15 cellular contexts compared by ENCODE assay signal in the genomic region with DNA sequence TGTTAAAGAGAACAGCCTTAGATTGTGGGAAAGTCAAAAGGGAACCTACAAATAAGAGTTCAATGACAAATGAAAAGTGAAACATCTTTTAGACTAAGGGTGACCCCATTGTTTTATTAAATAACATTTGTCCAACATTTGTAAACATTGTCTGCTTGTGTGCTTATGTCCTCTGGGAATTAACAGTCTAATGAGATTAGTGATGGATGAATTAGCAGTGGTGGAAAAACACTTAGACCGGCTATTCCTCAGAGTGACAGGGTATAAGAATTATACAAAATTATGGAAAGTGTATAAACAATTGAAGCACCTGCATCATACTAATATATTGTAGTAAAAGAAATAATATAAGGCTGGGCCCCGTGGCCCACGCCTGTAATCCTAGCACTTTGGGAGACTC. TPM values are rescaled to one million over a fixed set of nuclear protein-coding genes. Genes with fewer than 3 reads are reported as not detected.
DNase-seq lines count a peak whose midpoint lies in the region; ATAC-seq, FAIRE-seq and TF ChIP-seq lines count a peak whose summit lies in the region.
"Had no signal": no experiment of that assay in that cellular context is flagged by ENCODE, and none has a peak within 500 bp of the region (broad histone marks: within the 10 kb centered on the region; RNA-seq: fewer than 3 reads in every experiment).

No MANE protein-coding gene starts in this region.

- no peak for FAIRE-seq in H1 (lab: Jason Lieb, UNC)
- FAIRE-seq: bronchial epithelial cell, GM12891 had no signal

- H2BK12ac ChIP-seq in H1 (ENCODE audit: low read depth, low read length) = 0 out of 2 replicates have a peak overlapping the region, but pooled peaks have one; percentile 55

- H3K36me3 Mint-ChIP-seq in T-cell = no peaks in the 10 kb centered on the region

- TF ChIP-seq RAD21 in H1 (IDR thresholded peaks at IDR 0.05 in 1 of 2, conservative IDR thresholded peaks at IDR 0.05 in 1 of 2; ENCODE audit: low read depth in 2 of 2, low read length in 2 of 2) = no peak

- no peak for TF ChIP-seq CTCF in C4-2B (conservative IDR thresholded peaks at IDR 0.05)
- TF ChIP-seq CTCF in HEK293 (tag by site-specific recombination; IDR thresholded peaks at IDR 0.05) = no peak
- no peak for TF ChIP-seq CTCF in Panc1 (IDR thresholded peaks at IDR 0.05)
- no peak for TF ChIP-seq CTCF in H1 (IDR thresholded peaks at IDR 0.05; ENCODE audit: control extremely low read depth in 1 of 3, insufficient read depth in 1 of 3, low read depth in 1 of 3, low read length in 3 of 3)
- TF ChIP-seq CTCF in GM13976 (IDR thresholded peaks at IDR 0.05; ENCODE audit: borderline replicate concordance, control extremely low read depth, extremely low read depth, insufficient read depth, missing control alignments) = no peak

- H3K4me2 ChIP-seq in H1 (ENCODE audit: insufficient read depth in 1 of 2, low read depth in 2 of 2, low read length in 2 of 2) = no peak overlapping the region

- H3K4ac ChIP-seq in H1 (replicated peaks; ENCODE audit: insufficient read length, low read depth, low read length) = no peak overlapping the region

- in situ Hi-C loops in Panc1 (cut with HindIII; ENCODE audit: low pct_unique_long_range_greater_than_20kb, low sequenced_read_pairs) (no loop called here), GM13976 (cut with MboI; ENCODE audit: low sequenced_read_pairs, unreplicated experiment) (loop anchor here (10.0 kb wide), 1 partner anchor 137 kb away; a partner anchor contains a TSS)

- WGBS in H1 (ENCODE audit: extremely low coverage in 1 of 2, insufficient coverage in 1 of 2, insufficient read length in 1 of 2, insufficient replicate concordance in 2 of 2, low coverage in 1 of 2, low lambda C conversion rate in 2 of 2, missing lambda C conversion rate in 1 of 2), 2 experiments = 85% methylated on average over 3 of the region's 3 CpGs; no CpG with 5 or more reads in 1 of the 2 experiments

- no peak overlapping the region for H2BK15ac ChIP-seq in H1 (ENCODE audit: low read length)

- H2AFZ ChIP-seq in H1 (ENCODE audit: low read length) = no peak overlapping the region

- no peaks in the 10 kb centered on the region; the same call in none of the 2 replicates for H3K23me2 ChIP-seq in H1 (ENCODE audit: low read depth, low read length)

- no peak overlapping the region for H4K91ac ChIP-seq in H1 (replicated peaks; ENCODE audit: insufficient read length, low read length)

- no peak overlapping the region for H3K56ac ChIP-seq in H1 (replicated peaks; ENCODE audit: insufficient read length, low read depth, low read length)

- no peak for TF ChIP-seq POLR2A in H1 (IDR thresholded peaks at IDR 0.05; ENCODE audit: control extremely low read depth in 1 of 2, low read depth in 2 of 2, low read length in 2 of 2)

- DNase-seq in Panc1 (ENCODE audit: low read depth, low spot score) = no peak
- no peak for DNase-seq in H1 (ENCODE audit: low read depth in 1 of 2, low spot score in 2 of 2)
- DNase-seq in NCI-H1092 treated with DMSO at 0.1 percent for 48 hours (lab: John Stamatoyannopoulos, UW) = no peak
- no peak for DNase-seq in T-cell
- DNase-seq in GM13976 (ENCODE audit: low spot score) = no peak
- DNase-seq in effector memory CD4-positive, alpha-beta T cell = no peak
- DNase-seq: Karpas-422, left ventricle myocardium superior, NCI-H187 treated with DMSO at 0.1 percent for 48 hours, NCI-H69, Right ventricle myocardium superior had no signal

- H3K23ac ChIP-seq in H1 (ENCODE audit: insufficient read length) = no peak overlapping the region

- H4K8ac ChIP-seq in H1 (ENCODE audit: extremely low read depth, insufficient read depth, low read length) = no peak overlapping the region

- no peak overlapping the region for H2BK120ac ChIP-seq in H1 (replicated peaks; ENCODE audit: low read depth, low read length)

- no peak for TF ChIP-seq EP300 in H1 (IDR thresholded peaks at IDR 0.05; ENCODE audit: borderline replicate concordance in 1 of 2, low read depth in 2 of 2, low read length in 2 of 2)

- H3K36me3 ChIP-seq in HEK293 (ENCODE audit: control insufficient read depth in 2 of 2, insufficient read depth in 1 of 2, low read length in 2 of 2) (no peaks in the 10 kb centered on the region), Panc1 (ENCODE audit: control insufficient read depth, insufficient read depth, low read length) (no peaks in the 10 kb centered on the region; the same call in 1 of the 2 replicates), H1 (ENCODE audit: control insufficient read depth in 2 of 4, insufficient read depth in 4 of 4, low read length in 3 of 4) (no peaks in the 10 kb centered on the region)
- no peaks in the 10 kb centered on the region for H3K36me3 ChIP-seq in effector memory CD4-positive, alpha-beta T cell (ENCODE audit: control insufficient read depth, insufficient read depth, low read length)

- peaks cover 21 to 26% (median 23%) of the 10 kb centered on the region in 3 donors for H3K4me1 Mint-ChIP-seq in T-cell

- no peaks in the 10 kb centered on the region for H3K9me3 ChIP-seq in HEK293 (ENCODE audit: control insufficient read depth, insufficient read depth, low read depth, low read length)
- no peaks in the 10 kb centered on the region for H3K9me3 ChIP-seq in Panc1 (ENCODE audit: control insufficient read depth, insufficient read depth, low read depth, low read length)
- no peaks in the 10 kb centered on the region for H3K9me3 ChIP-seq in H1 (ENCODE audit: insufficient read depth in 2 of 2, low read depth in 1 of 2, low read length in 1 of 2)
- no peaks in the 10 kb centered on the region for H3K9me3 ChIP-seq in effector memory CD4-positive, alpha-beta T cell (ENCODE audit: control insufficient read depth, low read length)

- POLR2A ChIA-PET in HEK293 (lab: Yijun Ruan, JAX) = interaction anchor here (2.9 kb wide), 3 partner anchors 26 to 66 kb away, joined by 34 to 100 read pairs (median 39); a partner anchor contains a TSS
- POLR2A ChIA-PET in Panc1 (lab: Charles Lee) = interaction anchor here (0.8 kb wide), 1 partner anchor 66 kb away, joined by 5 read pairs; a partner anchor contains a TSS
- POLR2A ChIA-PET in H1 (lab: Charles Lee; ENCODE audit: partially characterized antibody) = interaction anchor here (1.0 to 43.5 kb wide), 16 partner anchors 9 to 1781 kb away, joined by 3 to 1982 read pairs (median 19); a partner anchor contains a TSS
- POLR2A ChIA-PET in T-cell (lab: Charles Lee) = interaction anchor here (1.0 to 2.9 kb wide), 5 partner anchors 15 to 215 kb away, joined by 3 to 43 read pairs (median 5); a partner anchor contains a TSS

- no peaks in the 10 kb centered on the region for H3K27me3 Mint-ChIP-seq in T-cell

- H3K4me3 Mint-ChIP-seq in T-cell = no peak overlapping the region

- no peak overlapping the region for H2BK20ac ChIP-seq in H1 (ENCODE audit: low read length)

- no peak overlapping the region for H3K14ac ChIP-seq in H1 (ENCODE audit: insufficient read length)

- no peaks in the 10 kb centered on the region for H3K27me3 ChIP-seq in Panc1 (ENCODE audit: control insufficient read depth, insufficient read depth, low read length)
- no peaks in the 10 kb centered on the region for H3K27me3 ChIP-seq in H1 (replicated peaks in 1 of 4; ENCODE audit: control insufficient read depth in 3 of 4, extremely low read depth in 1 of 4, insufficient read depth in 3 of 4, low read length in 3 of 4)
- H3K27me3 ChIP-seq in effector memory CD4-positive, alpha-beta T cell (replicated peaks; ENCODE audit: control insufficient read depth, insufficient read depth, low read length, poor library complexity, severe bottlenecking) = no peaks in the 10 kb centered on the region

- CTCF ChIA-PET in HEK293 (lab: Yijun Ruan, JAX) = interaction anchor here (0.9 to 2.1 kb wide), 3 partner anchors 8 to 40 kb away, joined by 3 to 4 read pairs (median 3); no protein-coding TSS in a partner anchor
- CTCF ChIA-PET in Panc1 (lab: Charles Lee) = no interaction called here
- CTCF ChIA-PET in H1 (lab: Charles Lee; ENCODE audit: partially characterized antibody) = interaction anchor here (18.5 kb wide), 1 partner anchor 35 kb away, joined by 481 read pairs; a partner anchor contains a TSS
- CTCF ChIA-PET in T-cell (lab: Charles Lee) = interaction anchor here in 1 of 2 donors (1.4 kb wide), 1 partner anchor 39 kb away, joined by 5 read pairs; no protein-coding TSS in a partner anchor

- H3K4me3 ChIP-seq in HEK293 (ENCODE audit: low read depth, low read length) = no peak overlapping the region
- no peak overlapping the region for H3K4me3 ChIP-seq in Panc1 (ENCODE audit: low read depth in 2 of 2, low read length in 2 of 2)
- no peak overlapping the region for H3K4me3 ChIP-seq in H1 (ENCODE audit: extremely low read depth in 1 of 4, insufficient read depth in 2 of 4, low read depth in 3 of 4, low read length in 4 of 4)
- no peak overlapping the region for H3K4me3 ChIP-seq in effector memory CD4-positive, alpha-beta T cell (ENCODE audit: insufficient read depth, low read depth, low read length, poor library complexity, severe bottlenecking)

- H3K27ac Mint-ChIP-seq in T-cell = peak overlapping the region in 1 of 2 donors; percentile 100

- ATAC-seq in Panc1 (no peak), T-cell (replicated peaks in 1 of 4) (no peak)
- ATAC-seq: left ventricle myocardium superior had no signal

- peak overlapping the region; percentile 16; the same call in 1 of the 2 replicates for H3K27ac ChIP-seq in C4-2B
- H3K27ac ChIP-seq in HEK293 (ENCODE audit: extremely low read depth, low read depth, low read length) = no peak overlapping the region
- peak overlapping the region; percentile 100 for H3K27ac ChIP-seq in Panc1 (ENCODE audit: low read length)
- no peak overlapping the region for H3K27ac ChIP-seq in H1 (ENCODE audit: low read depth, low read length)
- no peak overlapping the region for H3K27ac ChIP-seq in effector memory CD4-positive, alpha-beta T cell (ENCODE audit: insufficient read depth, low read length, poor library complexity, severe bottlenecking)

- no peaks in the 10 kb centered on the region for H3K9me3 Mint-ChIP-seq in T-cell

- H2BK5ac ChIP-seq in H1 (ENCODE audit: low read depth, low read length) = no peak overlapping the region

- no peak overlapping the region for H3K9ac ChIP-seq in H1 (replicated peaks in 1 of 4; ENCODE audit: extremely low read depth in 1 of 4, low read depth in 3 of 4, low read length in 3 of 4)

- H3K4me1 ChIP-seq in HEK293 (ENCODE audit: control insufficient read depth, insufficient read depth, low read length) (peaks cover 5% of the 10 kb centered on the region; the same call in 1 of the 2 replicates), Panc1 (ENCODE audit: control insufficient read depth, insufficient read depth, low read length) (peaks cover 13% of the 10 kb centered on the region), H1 (replicated peaks in 1 of 4; ENCODE audit: control insufficient read depth in 3 of 4, insufficient read depth in 4 of 4, low read length in 3 of 4) (peaks cover 0 to 3% (median 0%) of the 10 kb centered on the region in 4 experiments; a peak in 1 of 7 replicates)
- peaks cover 7% of the 10 kb centered on the region for H3K4me1 ChIP-seq in effector memory CD4-positive, alpha-beta T cell (ENCODE audit: control insufficient read depth, insufficient read depth, low read length, poor library complexity, severe bottlenecking)

- H4K20me1 ChIP-seq in H1 (replicated peaks in 1 of 2; ENCODE audit: control insufficient read depth in 1 of 2, insufficient read depth in 2 of 2, low read length in 2 of 2) = no peaks in the 10 kb centered on the region

- H4K5ac ChIP-seq in H1 (ENCODE audit: insufficient read length, low read depth, low read length) = peak overlapping the region; percentile 57

- intact Hi-C loops in Panc1 (cut with micrococcal nuclease; ENCODE audit: unreplicated experiment) = loop anchor here (2.0 kb wide), 1 partner anchor 45 kb away; a partner anchor contains a TSS

- no peaks in the 10 kb centered on the region for H3K79me1 ChIP-seq in H1 (ENCODE audit: low read depth, low read length)

- no TSS peak for BruUV-seq in Panc1 (replicated peaks; lab: Mats Ljungman, UMichigan)

- no peak overlapping the region for H2AK5ac ChIP-seq in H1 (ENCODE audit: low read depth, low read length)

- H3K18ac ChIP-seq in H1 (ENCODE audit: extremely low read depth, low read length) = no peak overlapping the region

- no peaks in the 10 kb centered on the region for H3K79me2 ChIP-seq in H1 (ENCODE audit: control insufficient read depth in 1 of 2, insufficient read depth in 2 of 2, low read length in 2 of 2)

RNA-seq across cellular contexts. Expression of a gene that starts 29.3 kb away (rescaled TPM):
- total RNA-seq in Panc1 (2021; ENCODE audit: unreplicated experiment) (12.1 TPM), T-cell (1 to 10 TPM; 1.0 to 2.4 (median 1.8) TPM)
- 17.7 TPM for polyA plus RNA-seq in Panc1 (2012; ENCODE audit: insufficient read length)
- 1.6 and 2.0 TPM in 2 replicates for total RNA-seq in H1 (2021; fragmentation: NEBNext Ultra II Directional; extraction: Animal tissue kit (Norgen Biotek cat#: 25700))
- polyA plus RNA-seq in H1 (2011; rRNA removed) = 0.80 and 1.6 TPM in 2 replicates
- 2.0 TPM for polyA plus RNA-seq in H1 (2011; cell fraction: cytosol; rRNA removed)
- 2.1 TPM for polyA plus RNA-seq in H1 (2011; cell fraction: nucleus; rRNA removed)
- polyA plus RNA-seq in H1 (2012, experiment 1 of 2) = 1.9 to 3.3 TPM (median 2.0 TPM) in 4 replicates
- polyA plus RNA-seq in H1 (2012, experiment 2 of 2) = 0.33 TPM
- 0.95 TPM for polyA plus RNA-seq in H1 (2013, experiment 1 of 2)
- polyA plus RNA-seq in H1 (2013, experiment 2 of 2) = 1.4 TPM
- 3.2 and 3.4 TPM in 2 replicates for polyA minus RNA-seq in H1 (2011; rRNA and poly(A)+ RNA removed)
- 1.5 TPM for polyA minus RNA-seq in H1 (2011; cell fraction: cytosol; rRNA and poly(A)+ RNA removed)
- 3.6 TPM for polyA minus RNA-seq in H1 (2011; cell fraction: nucleus; rRNA and poly(A)+ RNA removed)

Comparison
In these comparisons a context has a peak if more than half of its experiments do, and no peak if none do; other contexts are left out.
1. H3K27ac ChIP-seq: peak in C4-2B (single experiment) and Panc1 (single experiment); none in HEK293 (single experiment), H1 (single experiment) and effector memory CD4-positive, alpha-beta T cell (single experiment).